34 cellular contexts compared by ENCODE assay signal in the genomic region with DNA sequence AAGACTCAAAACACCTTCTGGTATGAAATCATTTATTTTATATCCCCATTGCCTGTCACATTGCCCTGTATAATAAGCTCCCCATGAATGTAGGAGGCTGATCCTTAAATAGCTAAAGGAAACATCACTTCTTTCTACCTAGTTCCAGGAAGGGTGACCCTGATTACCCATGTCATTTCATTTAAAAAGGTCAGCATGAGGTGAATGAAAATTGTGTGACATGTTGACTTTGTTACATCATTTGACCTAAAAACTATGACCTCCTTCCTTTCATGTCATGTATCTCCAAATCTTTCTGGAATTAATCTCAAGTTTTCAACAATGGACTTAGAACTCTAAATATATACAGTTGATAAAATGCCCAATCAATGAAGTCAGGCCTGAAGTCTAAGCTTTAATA.
"Had no signal": no experiment of that assay in that cellular context is flagged by ENCODE, and none has a peak within 500 bp of the region (broad histone marks: within the 10 kb centered on the region; RNA-seq: fewer than 3 reads in every experiment).

No MANE protein-coding gene starts in this region.

- ATAC-seq: activated CD8-positive, alpha-beta T cell treated with anti-CD3 and anti-CD28 coated beads for 36 hours; activated naive CD4-positive, alpha-beta T cell treated with anti-CD3 and anti-CD28 coated beads, Interleukin-2, amount 50 U/mL, for 72 hours; activated T-cell treated with anti-CD3 and anti-CD28 coated beads, Interleukin-2, amount 50 U/mL, for 4 hours; activated T-cell treated with anti-CD3 and anti-CD28 coated beads, Interleukin-2, amount 50 U/mL, for 72 hours; activated T-helper 17 cell treated with anti-CD3 and anti-CD28 coated beads, Interleukin-2, amount 50 U/mL, for 72 hours; body of pancreas had no signal

- H3K36me3 ChIP-seq: adrenal gland, brain microvascular endothelial cell, breast epithelium had no signal

- FAIRE-seq: astrocyte, TTC549 had no signal

- H3K27me3 ChIP-seq: adrenal gland, body of pancreas, brain microvascular endothelial cell, breast epithelium had no signal

- H3K4me1 ChIP-seq: adrenal gland, body of pancreas, breast epithelium had no signal

- DNase-seq: activated B cell treated with CpG ODN at 0.5 μM for 24 hours; activated CD4-positive, alpha-beta memory T cell treated with anti-CD3 and anti-CD28 coated beads for 36 hours; activated CD4-positive, alpha-beta T cell treated with anti-CD3 and anti-CD28 coated beads for 4 hours; activated CD4-positive, alpha-beta T cell treated with anti-CD3 and anti-CD28 coated beads, Interleukin-2, amount 10 ng/mL, durations not matched to agents 24 days and 14 days; activated CD4-positive, alpha-beta T cell treated with anti-CD3 and anti-CD28 coated beads, Interleukin-2, amount 50 U/mL, for 1 hour; activated CD4-positive, alpha-beta T cell treated with anti-CD3 and anti-CD28 coated beads, Interleukin-2, amount 50 U/mL, for 4 hours; activated CD4-positive, CD25-positive, alpha-beta regulatory T cell treated with anti-CD3 and anti-CD28 coated beads, Interleukin-2, amount 50 U/mL, for 72 hours; activated CD8-positive, alpha-beta memory T cell treated with anti-CD3 and anti-CD28 coated beads, Interleukin-2, amount 50 U/mL, for 4 hours; activated CD8-positive, alpha-beta T cell treated with anti-CD3 and anti-CD28 coated beads for 36 hours; activated effector memory CD4-positive, alpha-beta T cell treated with anti-CD3 and anti-CD28 coated beads, Interleukin-2, amount 50 U/mL, for 16 hours; activated gamma-delta T cell treated with Interleukin-2 at 50 U/mL for 16 hours; activated naive CD4-positive, alpha-beta T cell; activated naive CD4-positive, alpha-beta T cell treated with anti-CD3 and anti-CD28 coated beads for 36 hours; activated naive CD4-positive, alpha-beta T cell treated with anti-CD3 and anti-CD28 coated beads, Interleukin-2, amount 50 U/mL, for 16 hours; activated naive CD8-positive, alpha-beta T cell treated with anti-CD3 and anti-CD28 coated beads for 36 hours; activated T-cell treated with anti-CD3 and anti-CD28 coated beads for 4 hours; activated T-cell treated with anti-CD3 and anti-CD28 coated beads, Interleukin-2, amount 50 U/mL, for 1 hour; activated T-cell treated with anti-CD3 and anti-CD28 coated beads, Interleukin-2, amount 50 U/mL, for 4 hours; activated T-cell treated with anti-CD3 and anti-CD28 coated beads, Interleukin-2, amount 50 U/mL, for 72 hours; adrenal gland; amniotic stem cell; aorta; body of pancreas; brain microvascular endothelial cell; central memory CD4-positive, alpha-beta T cell; T-helper 1 cell; T-helper 2 cell; T-helper 9 cell had no signal

- H3K4me3 ChIP-seq: adrenal gland, body of pancreas, breast epithelium had no signal

- H3K27ac ChIP-seq: adrenal gland, body of pancreas, brain microvascular endothelial cell, breast epithelium, VCaP had no signal

- H3K9me3 ChIP-seq: adrenal gland, body of pancreas, breast epithelium had no signal
